Comparison of ENCODE assay signal across 8 cellular contexts in the genomic region with DNA sequence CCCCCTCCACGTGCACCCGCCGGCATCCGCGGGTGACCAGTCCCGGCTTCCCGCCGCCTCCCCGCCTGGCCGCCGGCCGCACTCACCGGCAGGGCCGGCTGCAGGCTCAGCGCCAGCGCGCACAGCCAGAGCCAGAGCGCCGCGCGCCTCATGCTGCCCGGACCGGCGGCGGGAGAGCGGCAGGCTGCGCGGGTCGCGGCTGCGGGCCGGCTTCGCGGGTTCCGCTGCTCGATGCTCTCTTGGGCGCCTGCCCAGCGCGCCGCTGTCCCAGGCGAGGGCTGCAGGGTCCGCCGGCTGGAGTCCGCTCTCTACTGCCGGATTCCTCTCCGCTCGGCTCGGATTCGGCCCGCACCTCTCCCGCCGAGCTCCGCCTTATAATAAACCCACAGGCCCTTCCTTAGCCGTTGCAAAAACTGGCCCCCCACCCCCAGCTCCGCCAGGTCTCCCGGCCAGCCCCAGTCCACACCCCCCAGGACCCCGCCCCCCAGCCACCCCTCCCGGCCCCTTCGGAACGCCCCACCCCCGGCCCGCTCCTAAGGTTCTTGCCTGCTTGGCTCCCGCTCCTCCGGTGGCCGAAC. TPM values are rescaled to one million over a fixed set of nuclear protein-coding genes. Genes with fewer than 3 reads are reported as not detected.
DNase-seq lines count a peak whose midpoint lies in the region; ATAC-seq and TF ChIP-seq lines count a peak whose summit lies in the region.

SDC1 (minus strand) TSS at position 415 of the 578 bp plus-strand sequence; CDS start at position 152, 263 bp downstream.

- intact Hi-C loops in vagina (cut with DNase I): no loop called here

- H3K36me3 ChIP-seq in ACC112 (ENCODE audit: insufficient read depth, low read length): no peaks in the 10 kb centered on the region
- peaks cover 29% of the 10 kb centered on the region for H3K36me3 ChIP-seq in SJSA1
- no peaks in the 10 kb centered on the region for H3K36me3 ChIP-seq in vagina

- peak within 1 kb of the TSS; percentile 77 for H3K4me3 ChIP-seq in ACC112 (ENCODE audit: low read depth, low read length)
- peak within 1 kb of the TSS; percentile 45 for H3K4me3 ChIP-seq in GM12875 (ENCODE audit: low read depth, low read length)
- H3K4me3 ChIP-seq in SJSA1: peak within 1 kb of the TSS; percentile 86
- H3K4me3 ChIP-seq in vagina: peak within 1 kb of the TSS; percentile 64 to 73

- peak within 1 kb of the TSS; percentile 69 for H3K4me3 Mint-ChIP-seq in endothelial cell (ENCODE audit: unreplicated experiment)

- peak within 1 kb of the TSS; percentile 63 for H2AFZ ChIP-seq in ACC112 (ENCODE audit: low read length, unreplicated experiment)

- peak; percentile 9 for ATAC-seq in HG03378 (IDR thresholded peaks at IDR 0.05; ENCODE audit: unreplicated experiment)
- no peak for ATAC-seq in HG02973 (IDR thresholded peaks at IDR 0.05; ENCODE audit: unreplicated experiment)

- H3K79me2 ChIP-seq in ACC112 (ENCODE audit: control insufficient read depth, insufficient read depth, low read length, unreplicated experiment): no peaks in the 10 kb centered on the region

- no peaks in the 10 kb centered on the region for H3K4me1 Mint-ChIP-seq in endothelial cell (ENCODE audit: unreplicated experiment)

- H3K9me3 Mint-ChIP-seq in endothelial cell (ENCODE audit: unreplicated experiment): no peaks in the 10 kb centered on the region

- DNase-seq in SJSA1 (ENCODE audit: low read depth in 1 of 2, low spot score in 2 of 2): peak; percentile 65 to 85
- DNase-seq in endothelial cell (ENCODE audit: low spot score): peak; percentile 49
- peak; percentile 39 for DNase-seq in midbrain (lab: John Stamatoyannopoulos, UW)
- DNase-seq in vagina (ENCODE audit: extremely low spot score in 2 of 2): no peak

- H3K27ac ChIP-seq in ACC112 (ENCODE audit: low read depth, low read length) (no peak within 1 kb of the TSS), SJSA1 (peak within 1 kb of the TSS; percentile 48), vagina (peak within 1 kb of the TSS; percentile 94)

- no peaks in the 10 kb centered on the region; the same call in 1 of the 2 replicates for H3K27me3 ChIP-seq in ACC112 (ENCODE audit: insufficient read depth, low read length)
- no peaks in the 10 kb centered on the region for H3K27me3 ChIP-seq in SJSA1 (replicated peaks)
- H3K27me3 ChIP-seq in vagina: no peaks in the 10 kb centered on the region

- H3K27ac Mint-ChIP-seq in endothelial cell (ENCODE audit: unreplicated experiment): no peak within 1 kb of the TSS

- peaks cover 20% of the 10 kb centered on the region for H3K4me1 ChIP-seq in ACC112 (ENCODE audit: control insufficient read depth, insufficient read depth, low read length, unreplicated experiment)
- H3K4me1 ChIP-seq in SJSA1 (replicated peaks): peaks cover 58% of the 10 kb centered on the region
- H3K4me1 ChIP-seq in vagina: peaks cover 34% of the 10 kb centered on the region

- H3K9me3 ChIP-seq in SJSA1 (replicated peaks) (peaks cover 5% of the 10 kb centered on the region; the same call in 1 of the 2 replicates), vagina (no peaks in the 10 kb centered on the region)

- TF ChIP-seq POLR2A in vagina (IDR thresholded peaks at IDR 0.05): no peak

- H3K27me3 Mint-ChIP-seq in endothelial cell (ENCODE audit: unreplicated experiment): peaks cover 15% of the 10 kb centered on the region

- no peaks in the 10 kb centered on the region for H3K36me3 Mint-ChIP-seq in endothelial cell (ENCODE audit: low read depth, unreplicated experiment)

- TF ChIP-seq CTCF in GM12875 (IDR thresholded peaks at IDR 0.05; ENCODE audit: borderline replicate concordance, insufficient read depth, low read depth, low read length): no peak
- no peak for TF ChIP-seq CTCF in endothelial cell (IDR thresholded peaks at IDR 0.05; ENCODE audit: unreplicated experiment)
- TF ChIP-seq CTCF in vagina (IDR thresholded peaks at IDR 0.05): no peak

RNA-seq across cellular contexts. Expression of gene SDC1, which starts in this region (rescaled TPM):
- total RNA-seq in SJSA1 (2014; rRNA removed; shearing (Covaris generic)): 75.2 and 117 TPM in 2 replicates
- 3.6 TPM for total RNA-seq in endothelial cell (ENCODE audit: unreplicated experiment)
- 184 TPM for total RNA-seq in vagina

Comparison
In these comparisons a context has a peak if more than half of its experiments do, and no peak if none do; other contexts are left out.
1. RNA of gene SDC1 (total RNA-seq): 184 TPM in vagina (single experiment) and 75.2 to 117 TPM in SJSA1; 3.6 TPM in endothelial cell (single experiment); every median in the first group is over 10 times any median in the second.
2. DNase-seq: peak in SJSA1 (2 of 2), endothelial cell (single experiment) and midbrain (single experiment); none in vagina (0 of 2).
3. Peak in every context shown above with its lines, with median percentiles within 50 percentile points of each other: H3K4me3 ChIP-seq.